Comparison of ENCODE assay signal across 10 cellular contexts in genomic region chr14:68943107-68943506, GRCh38. TPM values are rescaled to one million over a fixed set of nuclear protein-coding genes. Genes with fewer than 3 reads are reported as not detected.
DNase-seq lines count a peak whose midpoint lies in the region; ATAC-seq and TF ChIP-seq lines count a peak whose summit lies in the region.
"Had no signal": no experiment of that assay in that cellular context is flagged by ENCODE, and none has a peak within 500 bp of the region (broad histone marks: within the 10 kb centered on the region; RNA-seq: fewer than 3 reads in every experiment).

No MANE protein-coding gene starts in this region.

- no peaks in the 10 kb centered on the region for H3K36me3 ChIP-seq in CD4-positive, CD25-positive, alpha-beta regulatory T cell (ENCODE audit: control insufficient read depth, insufficient read depth, low read length)
- H3K36me3 ChIP-seq in right atrium auricular region, result no peaks in the 10 kb centered on the region
- H3K36me3 ChIP-seq in prostate gland, result no peaks in the 10 kb centered on the region
- H3K36me3 ChIP-seq in CD4-positive, alpha-beta memory T cell (ENCODE audit: insufficient read depth, low read length), result no peaks in the 10 kb centered on the region

- no peaks in the 10 kb centered on the region for H3K9me3 ChIP-seq in CD4-positive, CD25-positive, alpha-beta regulatory T cell (ENCODE audit: control insufficient read depth in 2 of 2, low read length in 2 of 2)
- H3K9me3 ChIP-seq in right atrium auricular region (no peaks in the 10 kb centered on the region), prostate gland (no peaks in the 10 kb centered on the region)
- H3K9me3 ChIP-seq in CD4-positive, alpha-beta memory T cell (ENCODE audit: control insufficient read depth in 1 of 2, low read length in 2 of 2), result no peaks in the 10 kb centered on the region

- no peak for ATAC-seq in CD4-positive, CD25-positive, alpha-beta regulatory T cell (ENCODE audit: low read depth in 2 of 2)
- no peak for ATAC-seq in T-cell (replicated peaks in 1 of 4)

- no peak overlapping the region for H3K27ac ChIP-seq in CD4-positive, CD25-positive, alpha-beta regulatory T cell (ENCODE audit: insufficient read depth, low read length, poor library complexity, severe bottlenecking)
- H3K27ac ChIP-seq in right atrium auricular region (peak overlapping the region; percentile 72 to 91), prostate gland (peak overlapping the region; percentile 63 to 98)
- H3K27ac ChIP-seq in CD4-positive, alpha-beta memory T cell (ENCODE audit: low read depth, low read length), result no peak overlapping the region

- POLR2A ChIA-PET in T-cell (lab: Charles Lee) (no interaction called here), HEK293T (lab: Yijun Ruan, JAX) (no interaction called here)
- POLR2A ChIA-PET in CD4-positive, alpha-beta memory T cell (lab: Charles Lee; ENCODE audit: partially characterized antibody), result interaction anchor here (1.8 kb wide), 1 partner anchor 35 kb away, joined by 4 read pairs; no protein-coding TSS in a partner anchor

- no peak overlapping the region for H3K4me3 Mint-ChIP-seq in CD4-positive, CD25-positive, alpha-beta regulatory T cell
- H3K4me3 Mint-ChIP-seq in T-cell, result no peak overlapping the region
- no peak overlapping the region for H3K4me3 Mint-ChIP-seq in CD4-positive, alpha-beta memory T cell

- H3K36me3 Mint-ChIP-seq in CD4-positive, CD25-positive, alpha-beta regulatory T cell, result peaks cover 4% of the 10 kb centered on the region
- H3K36me3 Mint-ChIP-seq in T-cell, result no peaks in the 10 kb centered on the region
- peaks cover 0 to 4% of the 10 kb centered on the region in 2 donors for H3K36me3 Mint-ChIP-seq in CD4-positive, alpha-beta memory T cell

- no peaks in the 10 kb centered on the region for H3K9me3 Mint-ChIP-seq in CD4-positive, CD25-positive, alpha-beta regulatory T cell
- no peaks in the 10 kb centered on the region for H3K9me3 Mint-ChIP-seq in T-cell
- no peaks in the 10 kb centered on the region for H3K9me3 Mint-ChIP-seq in CD4-positive, alpha-beta memory T cell

- DNase-seq in CD4-positive, CD25-positive, alpha-beta regulatory T cell, result no peak
- DNase-seq in T-cell (no peak), right atrium auricular region (ENCODE audit: low spot score) (no peak), prostate gland (ENCODE audit: low spot score) (no peak), T-helper 1 cell (no peak), NCI-H1694 treated with DMSO at 0.1 percent for 48 hours (lab: John Stamatoyannopoulos, UW) (no peak), HEK293T (ENCODE audit: extremely low spot score) (no peak)
- DNase-seq in CD4-positive, alpha-beta memory T cell, result no peak
- DNase-seq: activated CD4-positive, alpha-beta T cell treated with anti-CD3 and anti-CD28 coated beads, Interleukin-2, amount 50 U/mL, for 4 hours; activated effector memory CD4-positive, alpha-beta T cell treated with Interleukin-2 at 50 U/mL for 16 hours had no signal

- H3K4me3 ChIP-seq in CD4-positive, CD25-positive, alpha-beta regulatory T cell (ENCODE audit: low read depth, low read length), result no peak overlapping the region
- H3K4me3 ChIP-seq in right atrium auricular region (no peak overlapping the region), prostate gland (no peak overlapping the region)
- no peak overlapping the region for H3K4me3 ChIP-seq in CD4-positive, alpha-beta memory T cell (ENCODE audit: low read length in 2 of 2)

- no peak for TF ChIP-seq POLR2A in prostate gland (IDR thresholded peaks at IDR 0.05)

- WGBS in prostate gland, result 66% methylated on average over 10 of the region's 10 CpGs

- H3K4me1 Mint-ChIP-seq in CD4-positive, CD25-positive, alpha-beta regulatory T cell, result peaks cover 6 to 91% (median 36%) of the 10 kb centered on the region in 4 donors
- H3K4me1 Mint-ChIP-seq in T-cell, result peaks cover 90 to 95% (median 93%) of the 10 kb centered on the region in 3 donors
- peaks cover 16 to 72% (median 39%) of the 10 kb centered on the region in 4 donors for H3K4me1 Mint-ChIP-seq in CD4-positive, alpha-beta memory T cell

- H3K27me3 Mint-ChIP-seq in CD4-positive, CD25-positive, alpha-beta regulatory T cell, result no peaks in the 10 kb centered on the region
- H3K27me3 Mint-ChIP-seq in T-cell, result no peaks in the 10 kb centered on the region
- H3K27me3 Mint-ChIP-seq in CD4-positive, alpha-beta memory T cell, result no peaks in the 10 kb centered on the region

- CTCF ChIA-PET in T-cell (lab: Charles Lee), result interaction anchor here in 1 of 2 donors (0.6 kb wide), 1 partner anchor 156 kb away, joined by 4 read pairs; no protein-coding TSS in a partner anchor
- CTCF ChIA-PET in CD4-positive, alpha-beta memory T cell (lab: Charles Lee; ENCODE audit: partially characterized antibody), result interaction anchor here (1.1 kb wide), 1 partner anchor 15 kb away, joined by 3 read pairs; no protein-coding TSS in a partner anchor
- CTCF ChIA-PET in HEK293T (lab: Yijun Ruan, JAX), result no interaction called here

- intact Hi-C loops in prostate gland (cut with DNase I), result loop anchor here (5.0 kb wide), 1 partner anchor 34 kb away; the partner anchor contains the start of gene ACTN1
- intact Hi-C loops in CD4-positive, alpha-beta memory T cell (cut with micrococcal nuclease), result no loop called here

- TF ChIP-seq CTCF in right atrium auricular region (IDR thresholded peaks at IDR 0.05) (no peak), prostate gland (IDR thresholded peaks at IDR 0.05) (no peak)

- peak overlapping the region; percentile 26 to 60 (median 28) for H3K27ac Mint-ChIP-seq in CD4-positive, CD25-positive, alpha-beta regulatory T cell
- peak overlapping the region; percentile 55 to 73 for H3K27ac Mint-ChIP-seq in T-cell
- no peak overlapping the region for H3K27ac Mint-ChIP-seq in CD4-positive, alpha-beta memory T cell

- no peaks in the 10 kb centered on the region for H3K27me3 ChIP-seq in CD4-positive, CD25-positive, alpha-beta regulatory T cell (ENCODE audit: control insufficient read depth, insufficient read depth, low read length)
- no peaks in the 10 kb centered on the region for H3K27me3 ChIP-seq in right atrium auricular region
- no peaks in the 10 kb centered on the region for H3K27me3 ChIP-seq in prostate gland (replicated peaks; ENCODE audit: insufficient read depth)
- no peaks in the 10 kb centered on the region for H3K27me3 ChIP-seq in CD4-positive, alpha-beta memory T cell (ENCODE audit: insufficient read depth, low read length)

- H3K4me1 ChIP-seq in CD4-positive, CD25-positive, alpha-beta regulatory T cell (ENCODE audit: control insufficient read depth, insufficient read depth, low read length, poor library complexity, severe bottlenecking), result peaks cover 15% of the 10 kb centered on the region
- peaks cover 0 to 100% of the 10 kb centered on the region in 2 donors for H3K4me1 ChIP-seq in right atrium auricular region
- peaks cover 28% of the 10 kb centered on the region for H3K4me1 ChIP-seq in prostate gland (replicated peaks)
- H3K4me1 ChIP-seq in CD4-positive, alpha-beta memory T cell (ENCODE audit: insufficient read depth, low read length), result peaks cover 30% of the 10 kb centered on the region

TF ChIP-seq in HEK293T, 16 proteins besides CTCF, POLR2A, EP300 and RAD21:
- TF ChIP-seq HDGF (IDR thresholded peaks at IDR 0.05; ENCODE audit: borderline replicate concordance) (no peak), SUZ12 (IDR thresholded peaks at IDR 0.05) (no peak), PKNOX1 (IDR thresholded peaks at IDR 0.05) (no peak), BHLHE40 (IDR thresholded peaks at IDR 0.05; ENCODE audit: borderline replicate concordance) (no peak), ARNT (IDR thresholded peaks at IDR 0.05) (no peak), CTBP1 (IDR thresholded peaks at IDR 0.05; ENCODE audit: borderline replicate concordance) (no peak), ZNF384 (IDR thresholded peaks at IDR 0.05) (no peak), SP1 (IDR thresholded peaks at IDR 0.05) (no peak), LEF1 (IDR thresholded peaks at IDR 0.05; ENCODE audit: borderline replicate concordance) (no peak), TARDBP (IDR thresholded peaks at IDR 0.05) (no peak), FOXA1 (IDR thresholded peaks at IDR 0.05) (no peak), FOXM1 (IDR thresholded peaks at IDR 0.05; ENCODE audit: borderline replicate concordance) (no peak), L3MBTL2 (conservative IDR thresholded peaks at IDR 0.05) (no peak), ELF4 (IDR thresholded peaks at IDR 0.05) (no peak), NFRKB (IDR thresholded peaks at IDR 0.05) (no peak), FOXK2 (IDR thresholded peaks at IDR 0.05) (no peak)

RNA-seq across cellular contexts. Expression of gene ACTN1, which starts 36.0 kb away (rescaled TPM):
- total RNA-seq in CD4-positive, CD25-positive, alpha-beta regulatory T cell, result 47.5 TPM
- 10 to 100 TPM; 28.3 to 78.8 (median 51.8) TPM for polyA plus RNA-seq in CD4-positive, CD25-positive, alpha-beta regulatory T cell
- total RNA-seq in T-cell (100 to 1,000 TPM in 4 of 5 donors, 10 to 100 TPM in 1; 84.8 to 219 (median 122) TPM), right atrium auricular region (100 to 1,000 TPM; 170 to 316 TPM), prostate gland (100 to 1,000 TPM; 197 to 240 TPM)
- total RNA-seq in CD4-positive, alpha-beta memory T cell, result 10 to 100 TPM; 70.8 to 75.1 TPM
- 10 to 100 TPM; 33.6 to 63.3 TPM for polyA plus RNA-seq in CD4-positive, alpha-beta memory T cell

Comparison
In these comparisons a context has a peak if more than half of its experiments do, and no peak if none do; other contexts are left out.
1. H3K27ac ChIP-seq: peak in right atrium auricular region (2 of 2) and prostate gland (2 of 2); none in CD4-positive, CD25-positive, alpha-beta regulatory T cell (single experiment) and CD4-positive, alpha-beta memory T cell (single experiment).
2. H3K27ac Mint-ChIP-seq: peak in CD4-positive, CD25-positive, alpha-beta regulatory T cell (3 of 3) and T-cell (2 of 2); none in CD4-positive, alpha-beta memory T cell (0 of 7).